Comparison of ENCODE assay signal across 1 cellular context in the genomic region with DNA sequence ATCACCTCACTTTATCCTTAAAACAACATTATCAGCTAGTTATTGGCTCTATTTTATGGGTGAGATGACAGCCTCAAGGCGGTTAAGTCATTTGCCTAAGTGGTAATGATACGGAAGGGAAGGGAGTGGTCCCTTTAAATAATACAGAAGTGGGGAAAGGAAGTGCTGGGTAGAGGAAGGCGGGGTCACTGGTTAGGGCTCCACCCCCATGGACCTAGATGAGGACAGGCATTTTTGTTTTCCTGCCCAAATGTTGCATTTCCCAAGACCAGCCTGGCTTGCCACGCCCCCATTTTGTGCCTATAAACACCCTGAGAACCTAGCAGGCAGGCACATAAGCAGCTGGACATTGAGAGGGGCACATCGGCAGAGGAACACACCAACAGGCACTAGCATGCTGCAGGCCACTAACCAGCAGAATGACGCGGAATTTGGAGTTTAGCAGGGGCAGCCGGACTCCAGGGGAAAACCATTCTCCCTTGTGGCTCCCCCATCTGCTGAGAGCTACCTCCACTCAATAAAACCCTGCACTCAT.
TF ChIP-seq lines count a peak whose summit lies in the region.

No MANE protein-coding gene starts in this region.

TF ChIP-seq in HEK293, 187 proteins besides CTCF, POLR2A, EP300 and RAD21 (continued from another document and continues in another):
- TF ChIP-seq, protein P1, sequence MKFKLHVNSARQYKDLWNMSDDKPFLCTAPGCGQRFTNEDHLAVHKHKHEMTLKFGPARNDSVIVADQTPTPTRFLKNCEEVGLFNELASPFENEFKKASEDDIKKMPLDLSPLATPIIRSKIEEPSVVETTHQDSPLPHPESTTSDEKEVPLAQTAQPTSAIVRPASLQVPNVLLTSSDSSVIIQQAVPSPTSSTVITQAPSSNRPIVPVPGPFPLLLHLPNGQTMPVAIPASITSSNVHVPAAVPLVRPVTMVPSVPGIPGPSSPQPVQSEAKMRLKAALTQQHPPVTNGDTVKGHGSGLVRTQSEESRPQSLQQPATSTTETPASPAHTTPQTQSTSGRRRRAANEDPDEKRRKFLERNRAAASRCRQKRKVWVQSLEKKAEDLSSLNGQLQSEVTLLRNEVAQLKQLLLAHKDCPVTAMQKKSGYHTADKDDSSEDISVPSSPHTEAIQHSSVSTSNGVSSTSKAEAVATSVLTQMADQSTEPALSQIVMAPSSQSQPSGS (tag by site-specific recombination; IDR thresholded peaks at IDR 0.05; ENCODE audit: low read depth) = no peak
- TF ChIP-seq ZNF558 (tag by site-specific recombination; IDR thresholded peaks at IDR 0.05) = no peak
- TF ChIP-seq ZNF292 (tag by site-specific recombination; IDR thresholded peaks at IDR 0.05; ENCODE audit: borderline replicate concordance, low read depth) = no peak
- no peak for TF ChIP-seq ZSCAN16 (tag by site-specific recombination; IDR thresholded peaks at IDR 0.05)
- TF ChIP-seq ZNF398 (tag by site-specific recombination; IDR thresholded peaks at IDR 0.05) = no peak
- no peak for TF ChIP-seq PRDM2 (tag by site-specific recombination; IDR thresholded peaks at IDR 0.05; ENCODE audit: borderline replicate concordance)
- TF ChIP-seq KLF9 (tag by site-specific recombination; IDR thresholded peaks at IDR 0.05; ENCODE audit: low read depth) = peak; percentile 92
- TF ChIP-seq ZNF138 (tag by site-specific recombination; IDR thresholded peaks at IDR 0.05; ENCODE audit: borderline replicate concordance) = no peak
- no peak for TF ChIP-seq RBAK (tag by site-specific recombination; IDR thresholded peaks at IDR 0.05)
- no peak for TF ChIP-seq ZNF239 (tag by site-specific recombination; IDR thresholded peaks at IDR 0.05)
- TF ChIP-seq ZBTB17 (tag by site-specific recombination; IDR thresholded peaks at IDR 0.05) = peak; percentile 84
- no peak for TF ChIP-seq ZNF473 (tag by site-specific recombination; IDR thresholded peaks at IDR 0.05)
- TF ChIP-seq ZNF266 (tag by site-specific recombination; IDR thresholded peaks at IDR 0.05; ENCODE audit: low read depth) = no peak
- TF ChIP-seq KLF10 (tag by site-specific recombination; IDR thresholded peaks at IDR 0.05) = peak; percentile 70
- no peak for TF ChIP-seq ZFHX2 (tag by site-specific recombination; conservative IDR thresholded peaks at IDR 0.05)
- TF ChIP-seq, protein P2, sequence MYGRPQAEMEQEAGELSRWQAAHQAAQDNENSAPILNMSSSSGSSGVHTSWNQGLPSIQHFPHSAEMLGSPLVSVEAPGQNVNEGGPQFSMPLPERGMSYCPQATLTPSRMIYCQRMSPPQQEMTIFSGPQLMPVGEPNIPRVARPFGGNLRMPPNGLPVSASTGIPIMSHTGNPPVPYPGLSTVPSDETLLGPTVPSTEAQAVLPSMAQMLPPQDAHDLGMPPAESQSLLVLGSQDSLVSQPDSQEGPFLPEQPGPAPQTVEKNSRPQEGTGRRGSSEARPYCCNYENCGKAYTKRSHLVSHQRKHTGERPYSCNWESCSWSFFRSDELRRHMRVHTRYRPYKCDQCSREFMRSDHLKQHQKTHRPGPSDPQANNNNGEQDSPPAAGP (tag by site-specific recombination; IDR thresholded peaks at IDR 0.05) = no peak
- TF ChIP-seq ZNF184 (tag by site-specific recombination; IDR thresholded peaks at IDR 0.05) = no peak
- TF ChIP-seq ZNF2 (tag by site-specific recombination; IDR thresholded peaks at IDR 0.05) = no peak; the same call in 1 of the 2 replicates
- no peak for TF ChIP-seq ZNF426 (tag by site-specific recombination; IDR thresholded peaks at IDR 0.05)
- no peak for TF ChIP-seq ZNF221 (tag by site-specific recombination; IDR thresholded peaks at IDR 0.05; ENCODE audit: borderline replicate concordance)
- no peak for TF ChIP-seq MYNN (tag by site-specific recombination; IDR thresholded peaks at IDR 0.05; ENCODE audit: borderline replicate concordance)
- TF ChIP-seq ZNF549 (tag by site-specific recombination; IDR thresholded peaks at IDR 0.05) = peak; percentile 92
- no peak for TF ChIP-seq ZNF555 (tag by site-specific recombination; conservative IDR thresholded peaks at IDR 0.05)
- no peak for TF ChIP-seq ZNF670 (tag by site-specific recombination; IDR thresholded peaks at IDR 0.05; ENCODE audit: low read depth)
- 0 out of 2 replicates have a peak, but pooled peaks have one; percentile 14 for TF ChIP-seq ZNF843 (tag by site-specific recombination; IDR thresholded peaks at IDR 0.05)
- no peak for TF ChIP-seq ZNF792 (tag by site-specific recombination; IDR thresholded peaks at IDR 0.05)
- no peak for TF ChIP-seq SALL2 (tag by site-specific recombination; IDR thresholded peaks at IDR 0.05; ENCODE audit: borderline replicate concordance)
- TF ChIP-seq ZNF548 (tag by site-specific recombination; IDR thresholded peaks at IDR 0.05) = no peak
- TF ChIP-seq ZNF174 (tag by site-specific recombination; IDR thresholded peaks at IDR 0.05) = no peak
- TF ChIP-seq ZNF175 (tag by site-specific recombination; IDR thresholded peaks at IDR 0.05) = no peak
- peak; percentile 81 for TF ChIP-seq IKZF3 (tag by site-specific recombination; IDR thresholded peaks at IDR 0.05)
- TF ChIP-seq ZNF391 (tag by site-specific recombination; IDR thresholded peaks at IDR 0.05; ENCODE audit: borderline replicate concordance, low read depth) = peak; percentile 44; the same call in 1 of the 2 replicates
- TF ChIP-seq ZNF629 (tag by site-specific recombination; IDR thresholded peaks at IDR 0.05) = peak; percentile 39
- TF ChIP-seq ZBTB26 (tag by site-specific recombination; optimal IDR thresholded peaks at IDR 0.05) = peak; percentile 9
- TF ChIP-seq SP2 (tag by site-specific recombination; IDR thresholded peaks at IDR 0.05) = peak; percentile 74
- TF ChIP-seq AEBP2 (tag by site-specific recombination; IDR thresholded peaks at IDR 0.05; ENCODE audit: borderline replicate concordance) = no peak
- TF ChIP-seq ZNF596 (tag by site-specific recombination; IDR thresholded peaks at IDR 0.05) = no peak
- peak; percentile 46; the same call in 1 of the 2 replicates for TF ChIP-seq ZFP69B (tag by site-specific recombination; IDR thresholded peaks at IDR 0.05)
- no peak for TF ChIP-seq ZNF223 (tag by site-specific recombination; IDR thresholded peaks at IDR 0.05)
- no peak for TF ChIP-seq SCRT1 (tag by site-specific recombination; IDR thresholded peaks at IDR 0.05; ENCODE audit: borderline replicate concordance)
- TF ChIP-seq HOXD13 (CRISPR knock-in tag; IDR thresholded peaks at IDR 0.05; ENCODE audit: borderline replicate concordance) = no peak
- TF ChIP-seq KLF8 (tag by site-specific recombination; IDR thresholded peaks at IDR 0.05) = peak; percentile 24; the same call in 1 of the 2 replicates
- TF ChIP-seq, protein P3, sequence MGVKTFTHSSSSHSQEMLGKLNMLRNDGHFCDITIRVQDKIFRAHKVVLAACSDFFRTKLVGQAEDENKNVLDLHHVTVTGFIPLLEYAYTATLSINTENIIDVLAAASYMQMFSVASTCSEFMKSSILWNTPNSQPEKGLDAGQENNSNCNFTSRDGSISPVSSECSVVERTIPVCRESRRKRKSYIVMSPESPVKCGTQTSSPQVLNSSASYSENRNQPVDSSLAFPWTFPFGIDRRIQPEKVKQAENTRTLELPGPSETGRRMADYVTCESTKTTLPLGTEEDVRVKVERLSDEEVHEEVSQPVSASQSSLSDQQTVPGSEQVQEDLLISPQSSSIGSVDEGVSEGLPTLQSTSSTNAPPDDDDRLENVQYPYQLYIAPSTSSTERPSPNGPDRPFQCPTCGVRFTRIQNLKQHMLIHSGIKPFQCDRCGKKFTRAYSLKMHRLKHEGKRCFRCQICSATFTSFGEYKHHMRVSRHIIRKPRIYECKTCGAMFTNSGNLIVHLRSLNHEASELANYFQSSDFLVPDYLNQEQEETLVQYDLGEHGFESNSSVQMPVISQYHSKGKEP (tag by site-specific recombination; IDR thresholded peaks at IDR 0.05) = peak; percentile 80; the same call in 1 of the 2 replicates
- no peak for TF ChIP-seq ZNF571 (tag by site-specific recombination; IDR thresholded peaks at IDR 0.05)
- TF ChIP-seq ZFP41 (tag by site-specific recombination; IDR thresholded peaks at IDR 0.05; ENCODE audit: borderline replicate concordance) = no peak
- TF ChIP-seq ZNF16 (tag by site-specific recombination; IDR thresholded peaks at IDR 0.05; ENCODE audit: low read depth) = no peak
- TF ChIP-seq ZNF561 (tag by site-specific recombination; IDR thresholded peaks at IDR 0.05; ENCODE audit: borderline replicate concordance) = no peak
- no peak for TF ChIP-seq ZNF362 (tag by site-specific recombination; IDR thresholded peaks at IDR 0.05)
